Comparison of ENCODE assay signal across 9 cellular contexts in the genomic region with DNA sequence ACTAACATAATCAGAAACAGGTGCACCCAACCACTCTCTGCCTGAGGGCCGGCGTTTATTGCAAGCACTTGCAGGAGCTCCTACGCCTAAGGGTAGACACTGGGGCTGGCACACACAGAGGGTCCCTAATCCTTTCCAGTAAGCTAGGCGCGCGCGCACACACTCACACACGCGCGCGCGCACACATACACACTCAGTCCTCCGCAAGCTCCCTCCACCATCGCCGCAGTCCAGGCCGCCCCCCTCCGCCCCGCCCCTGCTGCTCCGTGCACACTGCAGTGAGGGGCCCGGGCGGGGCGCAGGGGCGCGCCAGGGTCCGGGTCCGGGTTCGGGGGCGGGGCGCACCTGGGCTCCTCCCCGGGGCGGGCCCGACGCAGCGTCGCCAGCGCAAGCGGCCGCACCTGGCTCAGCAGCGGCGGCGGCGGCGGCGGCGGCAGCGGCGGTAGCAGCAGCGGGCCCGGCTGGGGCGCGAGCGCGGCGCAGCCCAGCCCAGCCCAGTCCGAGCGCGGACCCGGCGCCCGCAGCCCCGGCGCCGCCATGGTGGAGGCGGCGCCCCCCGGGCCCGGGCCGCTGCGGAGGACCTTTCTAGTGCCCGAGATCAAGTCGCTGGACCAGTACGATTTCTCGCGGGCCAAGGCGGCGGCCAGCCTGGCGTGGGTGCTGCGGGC. TPM values are rescaled to one million over a fixed set of nuclear protein-coding genes. Genes with fewer than 3 reads are reported as not detected.
DNase-seq lines count a peak whose midpoint lies in the region; ATAC-seq and TF ChIP-seq lines count a peak whose summit lies in the region.
"Had no signal": no experiment of that assay in that cellular context is flagged by ENCODE, and none has a peak within 500 bp of the region (broad histone marks: within the 10 kb centered on the region; RNA-seq: fewer than 3 reads in every experiment).

A gene with protein sequence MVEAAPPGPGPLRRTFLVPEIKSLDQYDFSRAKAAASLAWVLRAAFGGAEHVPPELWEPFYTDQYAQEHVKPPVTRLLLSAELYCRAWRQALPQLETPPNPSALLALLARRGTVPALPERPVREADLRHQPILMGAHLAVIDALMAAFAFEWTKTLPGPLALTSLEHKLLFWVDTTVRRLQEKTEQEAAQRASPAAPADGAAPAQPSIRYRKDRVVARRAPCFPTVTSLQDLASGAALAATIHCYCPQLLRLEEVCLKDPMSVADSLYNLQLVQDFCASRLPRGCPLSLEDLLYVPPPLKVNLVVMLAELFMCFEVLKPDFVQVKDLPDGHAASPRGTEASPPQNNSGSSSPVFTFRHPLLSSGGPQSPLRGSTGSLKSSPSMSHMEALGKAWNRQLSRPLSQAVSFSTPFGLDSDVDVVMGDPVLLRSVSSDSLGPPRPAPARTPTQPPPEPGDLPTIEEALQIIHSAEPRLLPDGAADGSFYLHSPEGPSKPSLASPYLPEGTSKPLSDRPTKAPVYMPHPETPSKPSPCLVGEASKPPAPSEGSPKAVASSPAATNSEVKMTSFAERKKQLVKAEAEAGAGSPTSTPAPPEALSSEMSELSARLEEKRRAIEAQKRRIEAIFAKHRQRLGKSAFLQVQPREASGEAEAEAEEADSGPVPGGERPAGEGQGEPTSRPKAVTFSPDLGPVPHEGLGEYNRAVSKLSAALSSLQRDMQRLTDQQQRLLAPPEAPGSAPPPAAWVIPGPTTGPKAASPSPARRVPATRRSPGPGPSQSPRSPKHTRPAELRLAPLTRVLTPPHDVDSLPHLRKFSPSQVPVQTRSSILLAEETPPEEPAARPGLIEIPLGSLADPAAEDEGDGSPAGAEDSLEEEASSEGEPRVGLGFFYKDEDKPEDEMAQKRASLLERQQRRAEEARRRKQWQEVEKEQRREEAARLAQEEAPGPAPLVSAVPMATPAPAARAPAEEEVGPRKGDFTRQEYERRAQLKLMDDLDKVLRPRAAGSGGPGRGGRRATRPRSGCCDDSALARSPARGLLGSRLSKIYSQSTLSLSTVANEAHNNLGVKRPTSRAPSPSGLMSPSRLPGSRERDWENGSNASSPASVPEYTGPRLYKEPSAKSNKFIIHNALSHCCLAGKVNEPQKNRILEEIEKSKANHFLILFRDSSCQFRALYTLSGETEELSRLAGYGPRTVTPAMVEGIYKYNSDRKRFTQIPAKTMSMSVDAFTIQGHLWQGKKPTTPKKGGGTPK (plus strand): TSS at position 398 of the 668 bp plus-strand sequence. CDS start 140 bp downstream, at position 538.

- no peak within 1 kb of the TSS for H4K8ac ChIP-seq in IMR-90 (ENCODE audit: low read depth in 2 of 2, low read length in 2 of 2)

- POLR2A ChIA-PET in IMR-90 (lab: Charles Lee; ENCODE audit: unreplicated experiment), result no interaction called here

- no peak for TF ChIP-seq RAD21 in IMR-90 (IDR thresholded peaks at IDR 0.05; ENCODE audit: low read length)

- no peak within 1 kb of the TSS for H2AFZ ChIP-seq in IMR-90 (replicated peaks; ENCODE audit: low read length, poor library complexity)

- H3K14ac ChIP-seq in IMR-90 (replicated peaks; ENCODE audit: low read depth, low read length), result no peak within 1 kb of the TSS

- intact Hi-C loops in IMR-90 (cut with micrococcal nuclease), result no loop called here
- intact Hi-C loops in tibial artery (cut with DNase I; ENCODE audit: low total_unique reads), result no loop called here

- no peaks in the 10 kb centered on the region for H3K79me1 ChIP-seq in IMR-90 (ENCODE audit: low read depth in 1 of 2, low read length in 2 of 2)

- dilution Hi-C loops in IMR-90 (cut with HindIII; ENCODE audit: low sequenced_read_pairs, unreplicated experiment), result no loop called here

- no peak within 1 kb of the TSS for H2BK120ac ChIP-seq in IMR-90 (ENCODE audit: low read depth, low read length)

- H3K4me2 ChIP-seq in IMR-90 (ENCODE audit: low read depth, low read length), result peak within 1 kb of the TSS; percentile 24; the same call in 1 of the 2 replicates

- H3K56ac ChIP-seq in IMR-90 (ENCODE audit: extremely low read depth, insufficient read depth, low read length), result no peak within 1 kb of the TSS

- H2BK5ac ChIP-seq in IMR-90 (ENCODE audit: low read depth, low read length, poor library complexity, severe bottlenecking), result no peak within 1 kb of the TSS

- peaks cover 39% of the 10 kb centered on the region for H3K27me3 ChIP-seq in IMR-90 (ENCODE audit: control insufficient read depth, insufficient read depth, low read length)
- peaks cover 0 to 7% of the 10 kb centered on the region in 2 donors for H3K27me3 ChIP-seq in Peyer's patch
- H3K27me3 ChIP-seq in kidney epithelial cell (ENCODE audit: control insufficient read depth, insufficient read depth, low read length), result peaks cover 7% of the 10 kb centered on the region
- peaks cover 3 to 62% of the 10 kb centered on the region in 2 donors for H3K27me3 ChIP-seq in tibial artery

- CTCF ChIA-PET in IMR-90 (lab: Yijun Ruan, JAX), result no interaction called here

- peak; percentile 62 for ATAC-seq in IMR-90 (ENCODE audit: low read depth)

- H4K20me1 ChIP-seq in IMR-90 (ENCODE audit: insufficient read depth, low read length), result no peaks in the 10 kb centered on the region

- no peak for TF ChIP-seq CTCF in IMR-90 (conservative IDR thresholded peaks at IDR 0.05; ENCODE audit: low read depth, low read length)
- no peak for TF ChIP-seq CTCF in Peyer's patch (IDR thresholded peaks at IDR 0.05)
- no peak for TF ChIP-seq CTCF in astrocyte of the spinal cord (IDR thresholded peaks at IDR 0.05; ENCODE audit: low read depth, low read length)
- no peak for TF ChIP-seq CTCF in kidney epithelial cell (IDR thresholded peaks at IDR 0.05; ENCODE audit: insufficient read depth, low read length, poor library complexity, severe bottlenecking)
- no peak for TF ChIP-seq CTCF in tibial artery (IDR thresholded peaks at IDR 0.05)

- no peak within 1 kb of the TSS for H3K9ac ChIP-seq in IMR-90 (ENCODE audit: low read depth, low read length)

- H3K27ac ChIP-seq in IMR-90 (ENCODE audit: insufficient read depth, low read length) (no peak within 1 kb of the TSS), Peyer's patch (peak within 1 kb of the TSS in 3 of 4 donors; percentile 59 to 87 (median 71)), tibial artery (no peak within 1 kb of the TSS)

- in situ Hi-C loops in IMR-90 (cut with MboI; ENCODE audit: low sequenced_read_pairs) (no loop called here), astrocyte of the spinal cord (cut with HindIII; ENCODE audit: low sequenced_read_pairs) (no loop called here)

- H3K4me3 ChIP-seq in IMR-90 (ENCODE audit: insufficient read depth, low read depth, low read length), result peak within 1 kb of the TSS; percentile 18; the same call in 1 of the 2 replicates
- H3K4me3 ChIP-seq in Peyer's patch, result peak within 1 kb of the TSS; percentile 44 to 78 (median 59)
- peak within 1 kb of the TSS; percentile 7 for H3K4me3 ChIP-seq in astrocyte of the spinal cord (ENCODE audit: low read depth, low read length)
- peak within 1 kb of the TSS; percentile 57 for H3K4me3 ChIP-seq in kidney epithelial cell (ENCODE audit: low read depth, low read length)
- peak within 1 kb of the TSS in 1 of 2 donors; percentile 18 for H3K4me3 ChIP-seq in tibial artery

- H4K91ac ChIP-seq in IMR-90 (ENCODE audit: insufficient read depth, low read depth, low read length), result no peak within 1 kb of the TSS

- H3K36me3 ChIP-seq in IMR-90 (ENCODE audit: control insufficient read depth, insufficient read depth, low read length), result no peaks in the 10 kb centered on the region
- H3K36me3 ChIP-seq in Peyer's patch, result no peaks in the 10 kb centered on the region
- no peaks in the 10 kb centered on the region for H3K36me3 ChIP-seq in kidney epithelial cell (ENCODE audit: control insufficient read depth, insufficient read depth, low read length)
- H3K36me3 ChIP-seq in tibial artery, result no peaks in the 10 kb centered on the region

- WGBS in IMR-90 (ENCODE audit: extremely low coverage in 2 of 2, insufficient read length in 1 of 2), 2 experiments, result 10% methylated on average over 6 of the region's 78 CpGs; no CpG with 5 or more reads in 1 of the 2 experiments

- H3K4me1 ChIP-seq in IMR-90 (ENCODE audit: control insufficient read depth, insufficient read depth, low read length) (no peaks in the 10 kb centered on the region), Peyer's patch (peaks cover 0 to 9% (median 4%) of the 10 kb centered on the region in 4 donors), tibial artery (peaks cover 0 to 14% (median 6%) of the 10 kb centered on the region in 4 donors)

- no TSS peak for BruUV-seq in IMR-90 (replicated peaks; lab: Mats Ljungman, UMichigan)

- DNase-seq in DMS114 treated with DMSO at 0.1 percent for 48 hours (lab: John Stamatoyannopoulos, UW; ENCODE audit: unreplicated experiment), result peak; percentile 4
- DNase-seq in IMR-90, result no peak
- peak in 2 of 3 donors; percentile 71 to 85 for DNase-seq in Peyer's patch
- no peak for DNase-seq in astrocyte of the spinal cord (ENCODE audit: low read depth, low spot score)
- no peak for DNase-seq in kidney epithelial cell (ENCODE audit: low read depth)
- DNase-seq in stimulated activated CD4-positive, alpha-beta T cell treated with anti-CD3 and anti-CD28 coated beads, Interleukin-4, amount 100 ng/mL, for 4 hours, result peak; percentile 28 to 51
- DNase-seq in tibial artery, result no peak
- DNase-seq in NK-92 (lab: John Stamatoyannopoulos, UW; ENCODE audit: unreplicated experiment), result no peak

- H3K9me1 ChIP-seq in IMR-90 (ENCODE audit: insufficient read depth, low read length), result no peaks in the 10 kb centered on the region

- no peak within 1 kb of the TSS for H2BK20ac ChIP-seq in IMR-90 (ENCODE audit: low read depth, low read length)

- peak within 1 kb of the TSS; percentile 55 for H2AK9ac ChIP-seq in IMR-90 (replicated peaks; ENCODE audit: low read depth, low read length, poor library complexity)

- no peak within 1 kb of the TSS for H2BK15ac ChIP-seq in IMR-90 (ENCODE audit: low read depth, low read length)

- no peaks in the 10 kb centered on the region for H3K9me3 ChIP-seq in IMR-90 (ENCODE audit: control insufficient read depth, insufficient read depth, low read length)
- no peaks in the 10 kb centered on the region for H3K9me3 ChIP-seq in Peyer's patch
- no peaks in the 10 kb centered on the region for H3K9me3 ChIP-seq in tibial artery

- no peak within 1 kb of the TSS for H3K18ac ChIP-seq in IMR-90 (ENCODE audit: low read depth, low read length)

- H2AK5ac ChIP-seq in IMR-90 (ENCODE audit: low read depth, low read length), result no peak within 1 kb of the TSS

- no peak within 1 kb of the TSS for H4K5ac ChIP-seq in IMR-90 (ENCODE audit: low read depth, low read length)

- no peak for TF ChIP-seq POLR2A in IMR-90 (IDR thresholded peaks at IDR 0.05; ENCODE audit: low read depth, low read length)
- TF ChIP-seq POLR2A in Peyer's patch (IDR thresholded peaks at IDR 0.05), result peak in 1 of 2 donors; percentile 76

- no peak within 1 kb of the TSS for H3K4ac ChIP-seq in IMR-90 (ENCODE audit: low read depth, low read length)

- no peak within 1 kb of the TSS for H3K23ac ChIP-seq in IMR-90 (ENCODE audit: low read depth, low read length)

TF ChIP-seq in IMR-90, 13 proteins besides CTCF, POLR2A, EP300 and RAD21 (continues in another document):
- TF ChIP-seq MXI1 (IDR thresholded peaks at IDR 0.05; ENCODE audit: borderline replicate concordance, low read depth, low read length) (no peak), MAZ (IDR thresholded peaks at IDR 0.05; ENCODE audit: borderline replicate concordance, low read depth, low read length) (no peak), CEBPB (IDR thresholded peaks at IDR 0.05; ENCODE audit: low read depth, low read length) (no peak)

RNA-seq across cellular contexts. Expression of the gene that starts here (rescaled TPM):
- total RNA-seq in IMR-90 (2012; rRNA removed), result not detected in 2 replicates
- not detected in 2 replicates for polyA plus RNA-seq in IMR-90 (2012; rRNA removed)
- not detected in 2 replicates for polyA plus RNA-seq in IMR-90 (2012; cell fraction: cytosol; rRNA removed)
- polyA plus RNA-seq in IMR-90 (2012; cell fraction: nucleus; rRNA removed; ENCODE audit: low replicate concordance), result 0.05 and 0.09 TPM in 2 replicates
- 10 to 100 TPM; 24.8 to 71.7 (median 60.3) TPM for total RNA-seq in Peyer's patch
- total RNA-seq in kidney epithelial cell, result 12.6 and 17.2 TPM in 2 replicates
- total RNA-seq: HT1080 had no signal

Comparison
In these comparisons a context has a peak if more than half of its experiments do, and no peak if none do; other contexts are left out.
1. RNA of the gene that starts here (total RNA-seq): 24.8 to 71.7 TPM in Peyer's patch and 12.6 to 17.2 TPM in kidney epithelial cell; not detected in IMR-90; every median in the first group is over 10 times any median in the second.
2. Peak in ATAC-seq, H3K4me3 ChIP-seq and H3K4me2 ChIP-seq in IMR-90; RNA of the gene not detected or under 1 TPM.
3. DNase-seq: peak in DMS114 treated with DMSO at 0.1 percent for 48 hours (single experiment), Peyer's patch (2 of 3) and stimulated activated CD4-positive, alpha-beta T cell treated with anti-CD3 and anti-CD28 coated beads, Interleukin-4, amount 100 ng/mL, for 4 hours (2 of 2); none in IMR-90 (single experiment), astrocyte of the spinal cord (single experiment), kidney epithelial cell (single experiment), tibial artery (0 of 2) and NK-92 (single experiment).
4. H3K27ac ChIP-seq: peak in Peyer's patch (3 of 4); none in IMR-90 (single experiment) and tibial artery (0 of 2).